8 cellular contexts compared by ENCODE assay signal in the genomic region with DNA sequence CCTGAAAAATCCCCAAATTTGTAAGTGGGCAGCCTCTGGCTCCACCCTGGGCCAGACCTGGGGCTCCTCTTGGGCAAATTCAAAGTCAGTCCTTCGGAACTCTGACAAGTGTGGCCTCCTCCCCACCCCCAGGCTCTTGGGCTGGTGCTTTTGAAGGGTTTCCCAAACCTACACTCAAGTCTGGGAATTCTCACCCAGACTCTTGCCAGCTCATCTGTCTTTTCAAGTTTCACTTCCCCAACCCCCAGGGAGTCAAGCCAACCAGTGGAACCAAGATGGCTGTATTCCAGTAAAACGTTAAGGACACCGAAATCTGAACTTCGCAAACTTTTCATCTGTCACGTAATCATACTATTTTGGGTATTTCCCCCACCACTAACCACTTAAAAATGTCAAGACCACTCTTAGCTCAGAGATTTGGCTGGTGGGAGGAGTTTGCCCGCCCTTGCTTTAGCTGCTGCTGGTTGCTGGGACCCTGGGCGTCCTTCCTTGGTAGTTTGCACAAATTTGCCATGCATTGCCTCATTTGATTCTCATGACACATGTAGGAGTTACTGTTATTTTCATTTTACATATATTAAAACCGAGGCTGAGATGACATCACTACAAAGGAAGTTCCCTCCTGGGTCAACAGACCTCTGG. TPM values are rescaled to one million over a fixed set of nuclear protein-coding genes. Genes with fewer than 3 reads are reported as not detected.
DNase-seq lines count a peak whose midpoint lies in the region; ATAC-seq and TF ChIP-seq lines count a peak whose summit lies in the region.

No MANE protein-coding gene starts in this region.

- no peak overlapping the region for H3K4me3 ChIP-seq in fibroblast of villous mesenchyme (ENCODE audit: low read depth, low read length)

- no peak for TF ChIP-seq CTCF in fibroblast of villous mesenchyme (IDR thresholded peaks at IDR 0.05; ENCODE audit: insufficient read depth, low read depth, low read length)

- ATAC-seq in GM19438 (IDR thresholded peaks at IDR 0.05; ENCODE audit: low read depth, unreplicated experiment) (peak; percentile 45), HG03469 (IDR thresholded peaks at IDR 0.05; ENCODE audit: unreplicated experiment) (peak; percentile 29), HG03025 (IDR thresholded peaks at IDR 0.05; ENCODE audit: low FRiP score, unreplicated experiment) (no peak)

- DNase-seq in Ammon's horn (ENCODE audit: low spot score) (peak; percentile 43), fibroblast of villous mesenchyme (ENCODE audit: low read depth) (peak; percentile 35), NCI-H146 (lab: John Stamatoyannopoulos, UW) (no peak)
- DNase-seq in activated CD4-positive, alpha-beta T cell treated with anti-CD3 and anti-CD28 coated beads, Interleukin-2, amount 50 U/mL, for 1 hour = peak; percentile 54
- DNase-seq in stimulated activated CD8-positive, alpha-beta memory T cell treated with anti-CD3 and anti-CD28 coated beads, Interleukin-12 subunit alpha, Interleukin-12 subunit beta, amount 100 ng/mL, for 24 hours (ENCODE audit: extremely low read depth) = peak; percentile 80

RNA-seq across cellular contexts. Expression of gene MYO1G, which starts 1.7 kb away (rescaled TPM):
- under 0.01 TPM in 2 replicates for total RNA-seq in fibroblast of villous mesenchyme

RNA-seq across cellular contexts. Expression of gene CCM2, which starts 19.5 kb away (rescaled TPM):
- total RNA-seq in fibroblast of villous mesenchyme = 41.9 and 45.4 TPM in 2 replicates
